In the genomic region with DNA sequence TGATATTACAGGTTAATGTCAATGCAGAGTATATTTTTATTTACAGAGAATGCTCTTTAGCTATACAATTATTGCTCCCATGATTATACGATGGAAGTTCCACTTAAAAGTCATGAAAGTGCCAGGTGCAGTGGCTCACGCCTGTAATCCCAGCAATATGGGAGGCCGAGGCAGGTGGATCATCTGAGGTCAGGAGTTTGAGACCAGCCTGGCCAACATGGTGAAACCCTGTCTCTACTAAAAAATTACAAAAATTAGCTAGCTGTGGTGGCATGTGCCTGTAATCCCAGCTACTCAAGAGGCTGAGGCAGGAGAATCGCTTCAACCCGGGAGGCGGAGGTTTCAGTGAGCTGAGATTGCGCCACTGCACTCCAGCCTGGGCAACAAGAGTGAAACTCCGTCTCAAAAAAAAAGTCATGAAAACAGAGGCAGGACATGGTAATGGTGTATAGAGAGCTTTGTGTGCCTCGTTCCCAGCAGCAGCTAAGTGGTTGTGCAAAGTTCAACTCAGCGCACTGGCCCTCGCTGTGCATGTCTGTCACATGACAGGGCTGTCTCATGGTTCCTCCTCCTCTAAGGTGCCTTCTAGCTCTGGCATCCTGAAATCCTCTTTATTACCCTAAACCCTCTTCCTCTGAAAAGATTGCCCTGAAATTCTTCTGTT, we compare ENCODE assay signal across 2 cellular contexts.
TF ChIP-seq lines count a peak whose summit lies in the region.

No MANE protein-coding gene starts in this region.

TF ChIP-seq in H1, 55 proteins besides CTCF, POLR2A, EP300 and RAD21:
- TF ChIP-seq, protein P1, sequence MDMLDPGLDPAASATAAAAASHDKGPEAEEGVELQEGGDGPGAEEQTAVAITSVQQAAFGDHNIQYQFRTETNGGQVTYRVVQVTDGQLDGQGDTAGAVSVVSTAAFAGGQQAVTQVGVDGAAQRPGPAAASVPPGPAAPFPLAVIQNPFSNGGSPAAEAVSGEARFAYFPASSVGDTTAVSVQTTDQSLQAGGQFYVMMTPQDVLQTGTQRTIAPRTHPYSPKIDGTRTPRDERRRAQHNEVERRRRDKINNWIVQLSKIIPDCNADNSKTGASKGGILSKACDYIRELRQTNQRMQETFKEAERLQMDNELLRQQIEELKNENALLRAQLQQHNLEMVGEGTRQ (IDR thresholded peaks at IDR 0.05; ENCODE audit: low read length), result peak; percentile 15; the same call in 1 of the 2 replicates

TF ChIP-seq in HepG2, 621 proteins besides CTCF, POLR2A, EP300 and RAD21 (continues in another document):
- TF ChIP-seq HES4 (CRISPR knock-in tag; IDR thresholded peaks at IDR 0.05; ENCODE audit: borderline replicate concordance) (0 out of 2 replicates have a peak, but pooled peaks have one; percentile 19), KDM6A (CRISPR knock-in tag; IDR thresholded peaks at IDR 0.05; ENCODE audit: low read depth) (peak; percentile 63; the same call in 1 of the 2 replicates), THAP11 (CRISPR knock-in tag; IDR thresholded peaks at IDR 0.05) (peak; percentile 74), PBX2 (CRISPR knock-in tag; IDR thresholded peaks at IDR 0.05) (peak; percentile 22; the same call in 1 of the 2 replicates), MED1 (CRISPR knock-in tag; IDR thresholded peaks at IDR 0.05) (peak; percentile 89), REPIN1 (CRISPR knock-in tag; IDR thresholded peaks at IDR 0.05; ENCODE audit: borderline replicate concordance, low read depth) (peak; percentile 82; the same call in 1 of the 2 replicates), ATF4 (CRISPR knock-in tag; IDR thresholded peaks at IDR 0.05) (0 out of 4 replicates have a peak, but pooled peaks of 1 of the 2 experiments have one; percentile 37), ZBTB43 (CRISPR knock-in tag; conservative IDR thresholded peaks at IDR 0.05) (peak; percentile 68; the same call in 1 of the 2 replicates), SP4 (CRISPR knock-in tag; IDR thresholded peaks at IDR 0.05) (peak; percentile 25; the same call in 1 of the 2 replicates), HMG20A (CRISPR knock-in tag; IDR thresholded peaks at IDR 0.05; ENCODE audit: borderline replicate concordance) (peak; percentile 71; the same call in 1 of the 2 replicates), SIX1 (CRISPR knock-in tag; IDR thresholded peaks at IDR 0.05; ENCODE audit: borderline replicate concordance) (peak; percentile 40; the same call in 1 of the 2 replicates), GABPB1 (CRISPR knock-in tag; IDR thresholded peaks at IDR 0.05) (peak; percentile 38; the same call in 1 of the 2 replicates), FOXJ3 (CRISPR knock-in tag; IDR thresholded peaks at IDR 0.05; ENCODE audit: borderline replicate concordance) (peak; percentile 82; the same call in 1 of the 2 replicates), ZNF614 (CRISPR knock-in tag; IDR thresholded peaks at IDR 0.05; ENCODE audit: borderline replicate concordance) (peak; percentile 87; the same call in 1 of the 2 replicates), HOXA3 (CRISPR knock-in tag; IDR thresholded peaks at IDR 0.05) (peak; percentile 89), ZNF619 (CRISPR knock-in tag; IDR thresholded peaks at IDR 0.05) (0 out of 2 replicates have a peak, but pooled peaks have one; percentile 70), FOXK1 (CRISPR knock-in tag; IDR thresholded peaks at IDR 0.05; ENCODE audit: borderline replicate concordance, low read depth) (peak; percentile 90), CBFB (CRISPR knock-in tag; IDR thresholded peaks at IDR 0.05) (peak; percentile 53; the same call in 1 of the 2 replicates), KMT2B (CRISPR knock-in tag; IDR thresholded peaks at IDR 0.05) (peak; percentile 84), KDM3A (CRISPR knock-in tag; IDR thresholded peaks at IDR 0.05; ENCODE audit: low read depth) (peak; percentile 73; the same call in 1 of the 2 replicates), ZNF44 (CRISPR knock-in tag; IDR thresholded peaks at IDR 0.05) (0 out of 2 replicates have a peak, but pooled peaks have one; percentile 53), KAT8 (CRISPR knock-in tag; IDR thresholded peaks at IDR 0.05) (peak; percentile 93), KLF16 (CRISPR knock-in tag; IDR thresholded peaks at IDR 0.05) (peak in 1 of 2 experiments; percentile 79; a peak in 1 of 4 replicates), SP5 (CRISPR knock-in tag; IDR thresholded peaks at IDR 0.05; ENCODE audit: borderline replicate concordance, low read depth) (peak; percentile 47; the same call in 1 of the 2 replicates)
- TF ChIP-seq, protein P2, sequence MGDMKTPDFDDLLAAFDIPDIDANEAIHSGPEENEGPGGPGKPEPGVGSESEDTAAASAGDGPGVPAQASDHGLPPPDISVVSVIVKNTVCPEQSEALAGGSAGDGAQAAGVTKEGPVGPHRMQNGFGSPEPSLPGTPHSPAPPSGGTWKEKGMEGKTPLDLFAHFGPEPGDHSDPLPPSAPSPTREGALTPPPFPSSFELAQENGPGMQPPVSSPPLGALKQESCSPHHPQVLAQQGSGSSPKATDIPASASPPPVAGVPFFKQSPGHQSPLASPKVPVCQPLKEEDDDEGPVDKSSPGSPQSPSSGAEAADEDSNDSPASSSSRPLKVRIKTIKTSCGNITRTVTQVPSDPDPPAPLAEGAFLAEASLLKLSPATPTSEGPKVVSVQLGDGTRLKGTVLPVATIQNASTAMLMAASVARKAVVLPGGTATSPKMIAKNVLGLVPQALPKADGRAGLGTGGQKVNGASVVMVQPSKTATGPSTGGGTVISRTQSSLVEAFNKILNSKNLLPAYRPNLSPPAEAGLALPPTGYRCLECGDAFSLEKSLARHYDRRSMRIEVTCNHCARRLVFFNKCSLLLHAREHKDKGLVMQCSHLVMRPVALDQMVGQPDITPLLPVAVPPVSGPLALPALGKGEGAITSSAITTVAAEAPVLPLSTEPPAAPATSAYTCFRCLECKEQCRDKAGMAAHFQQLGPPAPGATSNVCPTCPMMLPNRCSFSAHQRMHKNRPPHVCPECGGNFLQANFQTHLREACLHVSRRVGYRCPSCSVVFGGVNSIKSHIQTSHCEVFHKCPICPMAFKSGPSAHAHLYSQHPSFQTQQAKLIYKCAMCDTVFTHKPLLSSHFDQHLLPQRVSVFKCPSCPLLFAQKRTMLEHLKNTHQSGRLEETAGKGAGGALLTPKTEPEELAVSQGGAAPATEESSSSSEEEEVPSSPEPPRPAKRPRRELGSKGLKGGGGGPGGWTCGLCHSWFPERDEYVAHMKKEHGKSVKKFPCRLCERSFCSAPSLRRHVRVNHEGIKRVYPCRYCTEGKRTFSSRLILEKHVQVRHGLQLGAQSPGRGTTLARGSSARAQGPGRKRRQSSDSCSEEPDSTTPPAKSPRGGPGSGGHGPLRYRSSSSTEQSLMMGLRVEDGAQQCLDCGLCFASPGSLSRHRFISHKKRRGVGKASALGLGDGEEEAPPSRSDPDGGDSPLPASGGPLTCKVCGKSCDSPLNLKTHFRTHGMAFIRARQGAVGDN (CRISPR knock-in tag; IDR thresholded peaks at IDR 0.05), result peak; percentile 74
- TF ChIP-seq, protein P3, sequence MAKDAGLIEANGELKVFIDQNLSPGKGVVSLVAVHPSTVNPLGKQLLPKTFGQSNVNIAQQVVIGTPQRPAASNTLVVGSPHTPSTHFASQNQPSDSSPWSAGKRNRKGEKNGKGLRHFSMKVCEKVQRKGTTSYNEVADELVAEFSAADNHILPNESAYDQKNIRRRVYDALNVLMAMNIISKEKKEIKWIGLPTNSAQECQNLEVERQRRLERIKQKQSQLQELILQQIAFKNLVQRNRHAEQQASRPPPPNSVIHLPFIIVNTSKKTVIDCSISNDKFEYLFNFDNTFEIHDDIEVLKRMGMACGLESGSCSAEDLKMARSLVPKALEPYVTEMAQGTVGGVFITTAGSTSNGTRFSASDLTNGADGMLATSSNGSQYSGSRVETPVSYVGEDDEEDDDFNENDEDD (CRISPR knock-in tag; IDR thresholded peaks at IDR 0.05; ENCODE audit: borderline replicate concordance), result peak; percentile 71; the same call in 1 of the 2 replicates
- TF ChIP-seq, protein P4, sequence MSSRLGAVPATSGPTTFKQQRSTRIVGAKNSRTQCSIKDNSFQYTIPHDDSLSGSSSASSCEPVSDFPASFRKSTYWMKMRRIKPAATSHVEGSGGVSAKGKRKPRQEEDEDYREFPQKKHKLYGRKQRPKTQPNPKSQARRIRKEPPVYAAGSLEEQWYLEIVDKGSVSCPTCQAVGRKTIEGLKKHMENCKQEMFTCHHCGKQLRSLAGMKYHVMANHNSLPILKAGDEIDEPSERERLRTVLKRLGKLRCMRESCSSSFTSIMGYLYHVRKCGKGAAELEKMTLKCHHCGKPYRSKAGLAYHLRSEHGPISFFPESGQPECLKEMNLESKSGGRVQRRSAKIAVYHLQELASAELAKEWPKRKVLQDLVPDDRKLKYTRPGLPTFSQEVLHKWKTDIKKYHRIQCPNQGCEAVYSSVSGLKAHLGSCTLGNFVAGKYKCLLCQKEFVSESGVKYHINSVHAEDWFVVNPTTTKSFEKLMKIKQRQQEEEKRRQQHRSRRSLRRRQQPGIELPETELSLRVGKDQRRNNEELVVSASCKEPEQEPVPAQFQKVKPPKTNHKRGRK (CRISPR knock-in tag; IDR thresholded peaks at IDR 0.05), result 0 out of 2 replicates have a peak, but pooled peaks have one; percentile 57
- TF ChIP-seq, protein P5, sequence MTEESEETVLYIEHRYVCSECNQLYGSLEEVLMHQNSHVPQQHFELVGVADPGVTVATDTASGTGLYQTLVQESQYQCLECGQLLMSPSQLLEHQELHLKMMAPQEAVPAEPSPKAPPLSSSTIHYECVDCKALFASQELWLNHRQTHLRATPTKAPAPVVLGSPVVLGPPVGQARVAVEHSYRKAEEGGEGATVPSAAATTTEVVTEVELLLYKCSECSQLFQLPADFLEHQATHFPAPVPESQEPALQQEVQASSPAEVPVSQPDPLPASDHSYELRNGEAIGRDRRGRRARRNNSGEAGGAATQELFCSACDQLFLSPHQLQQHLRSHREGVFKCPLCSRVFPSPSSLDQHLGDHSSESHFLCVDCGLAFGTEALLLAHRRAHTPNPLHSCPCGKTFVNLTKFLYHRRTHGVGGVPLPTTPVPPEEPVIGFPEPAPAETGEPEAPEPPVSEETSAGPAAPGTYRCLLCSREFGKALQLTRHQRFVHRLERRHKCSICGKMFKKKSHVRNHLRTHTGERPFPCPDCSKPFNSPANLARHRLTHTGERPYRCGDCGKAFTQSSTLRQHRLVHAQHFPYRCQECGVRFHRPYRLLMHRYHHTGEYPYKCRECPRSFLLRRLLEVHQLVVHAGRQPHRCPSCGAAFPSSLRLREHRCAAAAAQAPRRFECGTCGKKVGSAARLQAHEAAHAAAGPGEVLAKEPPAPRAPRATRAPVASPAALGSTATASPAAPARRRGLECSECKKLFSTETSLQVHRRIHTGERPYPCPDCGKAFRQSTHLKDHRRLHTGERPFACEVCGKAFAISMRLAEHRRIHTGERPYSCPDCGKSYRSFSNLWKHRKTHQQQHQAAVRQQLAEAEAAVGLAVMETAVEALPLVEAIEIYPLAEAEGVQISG (CRISPR knock-in tag; IDR thresholded peaks at IDR 0.05), result peak; percentile 88
- TF ChIP-seq, protein P6, sequence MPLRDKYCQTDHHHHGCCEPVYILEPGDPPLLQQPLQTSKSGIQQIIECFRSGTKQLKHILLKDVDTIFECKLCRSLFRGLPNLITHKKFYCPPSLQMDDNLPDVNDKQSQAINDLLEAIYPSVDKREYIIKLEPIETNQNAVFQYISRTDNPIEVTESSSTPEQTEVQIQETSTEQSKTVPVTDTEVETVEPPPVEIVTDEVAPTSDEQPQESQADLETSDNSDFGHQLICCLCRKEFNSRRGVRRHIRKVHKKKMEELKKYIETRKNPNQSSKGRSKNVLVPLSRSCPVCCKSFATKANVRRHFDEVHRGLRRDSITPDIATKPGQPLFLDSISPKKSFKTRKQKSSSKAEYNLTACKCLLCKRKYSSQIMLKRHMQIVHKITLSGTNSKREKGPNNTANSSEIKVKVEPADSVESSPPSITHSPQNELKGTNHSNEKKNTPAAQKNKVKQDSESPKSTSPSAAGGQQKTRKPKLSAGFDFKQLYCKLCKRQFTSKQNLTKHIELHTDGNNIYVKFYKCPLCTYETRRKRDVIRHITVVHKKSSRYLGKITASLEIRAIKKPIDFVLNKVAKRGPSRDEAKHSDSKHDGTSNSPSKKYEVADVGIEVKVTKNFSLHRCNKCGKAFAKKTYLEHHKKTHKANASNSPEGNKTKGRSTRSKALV (CRISPR knock-in tag; IDR thresholded peaks at IDR 0.05), result 0 out of 2 replicates have a peak, but pooled peaks have one; percentile 26
- TF ChIP-seq, protein P7, sequence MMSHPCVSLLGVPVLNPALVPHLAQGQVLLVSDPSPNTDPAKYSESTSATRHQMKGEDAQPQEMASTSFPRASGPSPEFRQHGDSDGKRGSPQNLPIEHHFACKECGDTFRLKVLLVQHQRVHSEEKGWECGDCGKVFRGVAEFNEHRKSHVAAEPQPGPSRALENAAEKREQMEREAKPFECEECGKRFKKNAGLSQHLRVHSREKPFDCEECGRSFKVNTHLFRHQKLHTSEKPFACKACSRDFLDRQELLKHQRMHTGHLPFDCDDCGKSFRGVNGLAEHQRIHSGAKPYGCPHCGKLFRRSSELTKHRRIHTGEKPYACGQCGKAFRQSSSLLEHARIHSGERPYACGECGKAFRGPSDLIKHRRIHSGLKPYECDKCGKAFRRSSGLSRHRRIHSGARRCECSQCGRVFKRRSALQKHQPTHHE (CRISPR knock-in tag; IDR thresholded peaks at IDR 0.05; ENCODE audit: borderline replicate concordance), result 0 out of 2 replicates have a peak, but pooled peaks have one; percentile 31
- TF ChIP-seq, protein P8, sequence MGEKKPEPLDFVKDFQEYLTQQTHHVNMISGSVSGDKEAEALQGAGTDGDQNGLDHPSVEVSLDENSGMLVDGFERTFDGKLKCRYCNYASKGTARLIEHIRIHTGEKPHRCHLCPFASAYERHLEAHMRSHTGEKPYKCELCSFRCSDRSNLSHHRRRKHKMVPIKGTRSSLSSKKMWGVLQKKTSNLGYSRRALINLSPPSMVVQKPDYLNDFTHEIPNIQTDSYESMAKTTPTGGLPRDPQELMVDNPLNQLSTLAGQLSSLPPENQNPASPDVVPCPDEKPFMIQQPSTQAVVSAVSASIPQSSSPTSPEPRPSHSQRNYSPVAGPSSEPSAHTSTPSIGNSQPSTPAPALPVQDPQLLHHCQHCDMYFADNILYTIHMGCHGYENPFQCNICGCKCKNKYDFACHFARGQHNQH (CRISPR knock-in tag; IDR thresholded peaks at IDR 0.05), result peak; percentile 89
